In genomic region chr3:183555541-183556081, GRCh38 we compare ENCODE assay signal across 8 cellular contexts. TPM values are rescaled to one million over a fixed set of nuclear protein-coding genes. Genes with fewer than 3 reads are reported as not detected.
DNase-seq lines count a peak whose midpoint lies in the region; ATAC-seq and TF ChIP-seq lines count a peak whose summit lies in the region.

Gene KLHL6 (minus strand): TSS chr3:183555706. CDS start chr3:183555653, 53 bp downstream.

- CTCF ChIA-PET in RWPE1 (lab: Yijun Ruan, JAX), result no interaction called here

- intact Hi-C loops in dorsolateral prefrontal cortex (cut with DNase I) (no loop called here), spleen (cut with DNase I; ENCODE audit: low total_unique reads) (no loop called here)

- TF ChIP-seq CTCF in dorsolateral prefrontal cortex (IDR thresholded peaks at IDR 0.05 in 54 of 56, conservative IDR thresholded peaks at IDR 0.05 in 2 of 56; ENCODE audit: low read depth in 1 of 56, partially characterized antibody in 56 of 56) (no peak), spleen (IDR thresholded peaks at IDR 0.05 in 8 of 11, conservative IDR thresholded peaks at IDR 0.05 in 3 of 11) (peak in 4 of 11 experiments; percentile 9 to 30 (median 18)), RWPE1 (conservative IDR thresholded peaks at IDR 0.05; ENCODE audit: low read depth) (no peak)

- whole genome bisulfite sequencing in spleen, 5 donors, result 6 to 16% (median 8%) methylated on average over 9 of the region's 9 CpGs

- peak in 1 of 3 donors; percentile 84 for TF ChIP-seq POLR2A in spleen (IDR thresholded peaks at IDR 0.05)

- H3K27ac ChIP-seq in dorsolateral prefrontal cortex (peak within 1 kb of the TSS in 34 of 59 donors; percentile 1 to 77 (median 38)), spleen (peak within 1 kb of the TSS; percentile 69 to 92 (median 88)), RWPE1 (no peak within 1 kb of the TSS)

- H3K9me3 ChIP-seq in spleen, result no peaks in the 10 kb centered on the region

- H3K4me3 ChIP-seq in dorsolateral prefrontal cortex (peak within 1 kb of the TSS in 29 of 59 donors; percentile 3 to 44 (median 21)), spleen (peak within 1 kb of the TSS; percentile 41 to 68 (median 50))

- no peaks in the 10 kb centered on the region for H3K27me3 ChIP-seq in dorsolateral prefrontal cortex
- H3K27me3 ChIP-seq in spleen (replicated peaks in 1 of 7), result no peaks in the 10 kb centered on the region

- POLR2A ChIA-PET in RWPE1 (lab: Yijun Ruan, JAX; ENCODE audit: low non-redundant PET), result no interaction called here

- peaks cover 0 to 61% (median 46%) of the 10 kb centered on the region in 6 donors for H3K4me1 ChIP-seq in spleen

- ATAC-seq in HG03378 (IDR thresholded peaks at IDR 0.05; ENCODE audit: unreplicated experiment), result peak; percentile 92
- peak; percentile 84 for ATAC-seq in activated CD4-positive, CD25-positive, alpha-beta regulatory T cell treated with anti-CD3 and anti-CD28 coated beads, Interleukin-2, amount 50 U/mL, for 24 hours

- DNase-seq in GM19240 (ENCODE audit: insufficient read length, low spot score) (peak; percentile 85), dorsolateral prefrontal cortex (peak in 1 of 10 donors; percentile 19), spleen (peak; percentile 93), RWPE1 (ENCODE audit: low spot score) (no peak), NCI-H1092 (lab: John Stamatoyannopoulos, UW) (no peak), occipital lobe (lab: John Stamatoyannopoulos, UW) (no peak)

- H3K36me3 ChIP-seq in spleen, result no peaks in the 10 kb centered on the region

RNA-seq across cellular contexts. Expression of gene KLHL6, which starts in this region (rescaled TPM):
- 1 to 10 TPM in 86 of 120 experiments, under 1 TPM in 33, not detected in 1; 0.42 to 7.3 (median 1.4) TPM for total RNA-seq in dorsolateral prefrontal cortex
- total RNA-seq in spleen, result 10 to 100 TPM; 29.4 to 51.8 (median 37.3) TPM
- 10 to 100 TPM; 10.8 to 15.4 (median 15.0) TPM for polyA plus RNA-seq in spleen
- total RNA-seq in occipital lobe, result 1.1 TPM

Comparison
In these comparisons a context has a peak if more than half of its experiments do, and no peak if none do; other contexts are left out.
1. DNase-seq: peak in GM19240 (single experiment) and spleen (single experiment); none in RWPE1 (single experiment), NCI-H1092 (single experiment) and occipital lobe (single experiment).